Comparison of ENCODE assay signal across 10 cellular contexts in the genomic region with DNA sequence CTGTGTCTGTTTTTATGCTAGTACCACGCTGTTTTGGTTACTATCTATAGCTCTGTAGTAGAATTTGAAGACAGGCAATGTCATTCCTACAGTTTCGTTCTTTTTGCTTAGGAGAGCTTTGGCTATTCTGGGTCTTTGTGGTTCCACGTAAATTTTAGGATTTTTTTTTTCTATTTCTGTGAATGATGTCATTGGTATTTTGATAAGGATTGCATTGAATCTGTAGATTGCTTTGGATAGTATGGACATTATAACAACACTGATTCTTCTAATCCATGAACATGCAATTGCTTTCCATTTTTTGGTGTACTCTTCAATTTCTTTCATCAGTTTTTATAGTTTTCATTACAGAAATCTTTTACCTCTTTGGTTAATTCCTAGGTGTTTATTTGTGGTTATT.
"Had no signal": no experiment of that assay in that cellular context is flagged by ENCODE, and none has a peak within 500 bp of the region (broad histone marks: within the 10 kb centered on the region; RNA-seq: fewer than 3 reads in every experiment).

No MANE protein-coding gene starts in this region.

- H3K4me1 ChIP-seq: HAP-1 had no signal

- FAIRE-seq: HTR-8/SVneo had no signal

- H3K27ac ChIP-seq: GM23248, KMS-11 had no signal

- H3K9ac ChIP-seq: GM23248, KMS-11 had no signal

- H3K36me3 Mint-ChIP-seq: IgD-negative memory B cell had no signal

- H3K4me1 Mint-ChIP-seq: IgD-negative memory B cell had no signal

- H3K9me3 Mint-ChIP-seq: IgD-negative memory B cell had no signal

- H3K36me3 ChIP-seq: HAP-1 had no signal

- H3K4me2 ChIP-seq: KMS-11 had no signal

- H3K27me3 Mint-ChIP-seq: IgD-negative memory B cell had no signal

- DNase-seq: GM23248, GOT3, H7, Karpas-422, KBM-7 had no signal

- H3K4me3 ChIP-seq: GM23248, HAP-1 had no signal

- H3K9me3 ChIP-seq: HAP-1 had no signal

- H3K27ac Mint-ChIP-seq: IgD-negative memory B cell had no signal

- ATAC-seq: HCT116 had no signal
